ENCODE assay signal across 15 cellular contexts in genomic region chr9:83060557-83060956, GRCh38. TPM values are rescaled to one million over a fixed set of nuclear protein-coding genes. Genes with fewer than 3 reads are reported as not detected.
DNase-seq lines count a peak whose midpoint lies in the region; ATAC-seq and TF ChIP-seq lines count a peak whose summit lies in the region.
"Had no signal": no experiment of that assay in that cellular context is flagged by ENCODE, and none has a peak within 500 bp of the region (broad histone marks: within the 10 kb centered on the region; RNA-seq: fewer than 3 reads in every experiment).

No MANE protein-coding gene starts in this region.

- H3K79me2 ChIP-seq in PC-3 (ENCODE audit: low read length) (peaks cover 47% of the 10 kb centered on the region), mesendoderm (ENCODE audit: control insufficient read depth, insufficient read depth, low read length) (no peaks in the 10 kb centered on the region)

- H2BK15ac ChIP-seq in mesendoderm (replicated peaks; ENCODE audit: low read depth), result no peak overlapping the region

- no peak for TF ChIP-seq CTCF in PC-3 (conservative IDR thresholded peaks at IDR 0.05; ENCODE audit: low read depth, low read length)
- no peak for TF ChIP-seq CTCF in CD4-positive, alpha-beta T cell (IDR thresholded peaks at IDR 0.05)
- TF ChIP-seq CTCF in CD8-positive, alpha-beta T cell (IDR thresholded peaks at IDR 0.05), result no peak

- no peak overlapping the region for H3K27ac Mint-ChIP-seq in CD4-positive, alpha-beta T cell
- no peak overlapping the region for H3K27ac Mint-ChIP-seq in CD8-positive, alpha-beta T cell
- H3K27ac Mint-ChIP-seq: stimulated activated naive B cell treated with anti-CD40 and anti-IgM and Interleukin-4, amounts not matched to agents 10 μg/mL and 1 μg/mL and 100 μg/mL, for 72 hours had no signal

- H3K27me3 ChIP-seq in PC-3 (ENCODE audit: low read length) (no peaks in the 10 kb centered on the region), mesendoderm (ENCODE audit: insufficient read depth, low read length, poor library complexity) (peaks cover 2% of the 10 kb centered on the region)
- H3K27me3 ChIP-seq in CD4-positive, alpha-beta T cell (ENCODE audit: control insufficient read depth, insufficient read depth, low read length), result peaks cover 28% of the 10 kb centered on the region
- H3K27me3 ChIP-seq in CD8-positive, alpha-beta T cell (ENCODE audit: insufficient read depth, low read length), result no peaks in the 10 kb centered on the region

- H3F3A ChIP-seq in PC-3 (ENCODE audit: low read length, unreplicated experiment), result no peaks in the 10 kb centered on the region

- no peak overlapping the region for H2AFZ ChIP-seq in PC-3 (ENCODE audit: low read length)

- POLR2A ChIA-PET in PC-3 (lab: Charles Lee; ENCODE audit: unreplicated experiment), result no interaction called here
- POLR2A ChIA-PET in CD4-positive, alpha-beta T cell (lab: Charles Lee), result no interaction called here
- POLR2A ChIA-PET in CD8-positive, alpha-beta T cell (lab: Charles Lee), result no interaction called here

- H3K4me3 Mint-ChIP-seq in CD4-positive, alpha-beta T cell, result no peak overlapping the region
- H3K4me3 Mint-ChIP-seq in CD8-positive, alpha-beta T cell, result no peak overlapping the region
- H3K4me3 Mint-ChIP-seq: stimulated activated naive B cell treated with anti-CD40 and anti-IgM and Interleukin-4, amounts not matched to agents 10 μg/mL and 1 μg/mL and 100 μg/mL, for 72 hours had no signal

- H3K79me1 ChIP-seq in mesendoderm (ENCODE audit: low read length), result no peaks in the 10 kb centered on the region

- H3K9ac ChIP-seq in PC-3 (ENCODE audit: low read length) (no peak overlapping the region), mesendoderm (ENCODE audit: low read length) (no peak overlapping the region)

- peaks cover 6% of the 10 kb centered on the region for H3K9me3 Mint-ChIP-seq in CD4-positive, alpha-beta T cell
- peaks cover 3% of the 10 kb centered on the region for H3K9me3 Mint-ChIP-seq in CD8-positive, alpha-beta T cell
- H3K9me3 Mint-ChIP-seq: stimulated activated naive B cell treated with anti-CD40 and anti-IgM and Interleukin-4, amounts not matched to agents 10 μg/mL and 1 μg/mL and 100 μg/mL, for 72 hours had no signal

- WGBS in mesendoderm (ENCODE audit: extremely low coverage, insufficient coverage, low lambda C conversion rate), result no CpG with 5 or more reads among the region's 3 CpGs

- no peak overlapping the region for H3K56ac ChIP-seq in mesendoderm (ENCODE audit: low read length)

- H4K8ac ChIP-seq in mesendoderm (ENCODE audit: low read depth, low read length), result no peak overlapping the region

- peaks cover 41% of the 10 kb centered on the region for H3K4me1 ChIP-seq in PC-3 (ENCODE audit: insufficient read depth, low read length)
- no peaks in the 10 kb centered on the region for H3K4me1 ChIP-seq in mesendoderm (ENCODE audit: control insufficient read depth, low read depth, low read length)
- H3K4me1 ChIP-seq in CD8-positive, alpha-beta T cell (ENCODE audit: insufficient read depth, low read length), result no peaks in the 10 kb centered on the region

- no peak overlapping the region for H4K5ac ChIP-seq in mesendoderm (ENCODE audit: low read length)

- peak overlapping the region; percentile 86 for H3K4me2 ChIP-seq in PC-3 (ENCODE audit: low read length)
- H3K4me2 ChIP-seq in mesendoderm (ENCODE audit: low read length), result no peak overlapping the region

- H3K4me1 Mint-ChIP-seq in CD4-positive, alpha-beta T cell (ENCODE audit: low read depth), result no peaks in the 10 kb centered on the region
- no peaks in the 10 kb centered on the region for H3K4me1 Mint-ChIP-seq in CD8-positive, alpha-beta T cell (ENCODE audit: low read depth)

- H3K18ac ChIP-seq in mesendoderm (ENCODE audit: low read length), result no peak overlapping the region

- intact Hi-C loops in PC-3 (cut with micrococcal nuclease), result loop anchor here (10.0 kb wide), 1 partner anchor 66 kb away; no protein-coding TSS in a partner anchor
- intact Hi-C loops in CD4-positive, alpha-beta T cell (cut with DNase I, micrococcal nuclease), result no loop called here
- intact Hi-C loops in CD8-positive, alpha-beta T cell (cut with DNase I, micrococcal nuclease), result no loop called here

- H3K27me3 Mint-ChIP-seq in CD4-positive, alpha-beta T cell, result peaks cover 60% of the 10 kb centered on the region
- H3K27me3 Mint-ChIP-seq in CD8-positive, alpha-beta T cell (ENCODE audit: low read depth), result peaks cover 36% of the 10 kb centered on the region

- H3K9me3 ChIP-seq in PC-3 (ENCODE audit: low read length), result no peaks in the 10 kb centered on the region
- no peaks in the 10 kb centered on the region for H3K9me3 ChIP-seq in CD4-positive, alpha-beta T cell (ENCODE audit: control insufficient read depth, low read length)
- H3K9me3 ChIP-seq in CD8-positive, alpha-beta T cell (ENCODE audit: low read length), result no peaks in the 10 kb centered on the region
- H3K9me3 ChIP-seq: esophagus squamous epithelium had no signal

- DNase-seq in DMS 273 (lab: John Stamatoyannopoulos, UW; ENCODE audit: unreplicated experiment) (peak; percentile 61), NCI-H2029 (lab: John Stamatoyannopoulos, UW) (peak; percentile 98), PC-3 (peak; percentile 32), mesendoderm (peak; percentile 40), activated gamma-delta T cell (lab: John Stamatoyannopoulos, UW) (no peak)
- DNase-seq in CD4-positive, alpha-beta T cell, result no peak
- no peak for DNase-seq in CD8-positive, alpha-beta T cell
- DNase-seq: activated naive CD4-positive, alpha-beta T cell treated with anti-CD3 and anti-CD28 coated beads, Interleukin-2, amount 50 U/mL, for 16 hours; esophagus squamous epithelium; mesenchymal stem cell; NCI-H1930; stimulated activated CD4-positive, alpha-beta T cell treated with anti-CD3 and anti-CD28 coated beads, Interleukin-2, amount 100 ng/mL, for 48 hours; stimulated activated naive B cell treated with anti-CD40 and anti-IgM and Interleukin-4, amounts not matched to agents 10 μg/mL and 1 μg/mL and 100 μg/mL, for 72 hours had no signal

- H2BK5ac ChIP-seq in mesendoderm (ENCODE audit: low read length), result no peak overlapping the region

- no peaks in the 10 kb centered on the region for H3K9me2 ChIP-seq in PC-3 (replicated peaks; ENCODE audit: low read length)

- H3K27ac ChIP-seq in PC-3 (ENCODE audit: low read length) (peak overlapping the region; percentile 60), mesendoderm (ENCODE audit: low read depth, low read length) (no peak overlapping the region)
- H3K27ac ChIP-seq in CD4-positive, alpha-beta T cell (ENCODE audit: low read depth, low read length), result no peak overlapping the region
- H3K27ac ChIP-seq in CD8-positive, alpha-beta T cell (ENCODE audit: low read depth, low read length), result no peak overlapping the region
- H3K27ac ChIP-seq: cardiac muscle cell had no signal

- no TSS peak for BruUV-seq in PC-3 (replicated peaks; lab: Mats Ljungman, UMichigan)

- no peak overlapping the region for H3K4ac ChIP-seq in mesendoderm (ENCODE audit: low read depth, low read length)

- no peak overlapping the region for H3K23ac ChIP-seq in mesendoderm (ENCODE audit: low read length)

- CTCF ChIA-PET in PC-3 (lab: Charles Lee), result no interaction called here
- CTCF ChIA-PET in CD4-positive, alpha-beta T cell (lab: Charles Lee), result no interaction called here
- CTCF ChIA-PET in CD8-positive, alpha-beta T cell (lab: Charles Lee), result no interaction called here

- H2AK5ac ChIP-seq in mesendoderm (ENCODE audit: low read length), result no peak overlapping the region

- H3K36me3 ChIP-seq in PC-3 (ENCODE audit: low read depth, low read length) (no peaks in the 10 kb centered on the region), mesendoderm (ENCODE audit: control insufficient read depth, insufficient read depth, low read length) (no peaks in the 10 kb centered on the region)
- H3K36me3 ChIP-seq in CD8-positive, alpha-beta T cell (ENCODE audit: insufficient read depth, low read length), result no peaks in the 10 kb centered on the region
- H3K36me3 ChIP-seq: cardiac muscle cell, esophagus squamous epithelium had no signal

- H2BK120ac ChIP-seq in mesendoderm (ENCODE audit: low read depth, low read length), result no peak overlapping the region

- ATAC-seq in PC-3, result no peak
- ATAC-seq in CD4-positive, alpha-beta T cell (ENCODE audit: poor library complexity), result no peak
- no peak for ATAC-seq in GM19397 (IDR thresholded peaks at IDR 0.05; ENCODE audit: unreplicated experiment)
- no peak for ATAC-seq in CD8-positive, alpha-beta T cell
- ATAC-seq: stimulated activated naive B cell treated with anti-CD40 and anti-IgM and Interleukin-4, amounts not matched to agents 10 μg/mL and 1 μg/mL and 100 μg/mL, for 72 hours had no signal

- no peaks in the 10 kb centered on the region for H4K20me1 ChIP-seq in PC-3 (ENCODE audit: low read length)

- H3K4me3 ChIP-seq in PC-3 (ENCODE audit: low read length), result peak overlapping the region; percentile 72
- no peak overlapping the region for H3K4me3 ChIP-seq in mesendoderm (ENCODE audit: low read length)
- no peak overlapping the region for H3K4me3 ChIP-seq in CD8-positive, alpha-beta T cell (ENCODE audit: low read depth, low read length)
- H3K4me3 ChIP-seq: cardiac muscle cell had no signal

- no peaks in the 10 kb centered on the region for H3K36me3 Mint-ChIP-seq in CD4-positive, alpha-beta T cell (ENCODE audit: low read depth)
- H3K36me3 Mint-ChIP-seq in CD8-positive, alpha-beta T cell, result no peaks in the 10 kb centered on the region

RNA-seq across cellular contexts. Expression of gene RASEF, which starts 2.4 kb away (rescaled TPM):
- total RNA-seq in PC-3 (2014; rRNA removed), result 12.3 and 14.7 TPM in 2 replicates
- polyA plus RNA-seq in mesendoderm (2013, experiment 1 of 2), result 2.2 TPM
- 2.4 TPM for polyA plus RNA-seq in mesendoderm (2013, experiment 2 of 2)
- not detected for total RNA-seq in CD4-positive, alpha-beta T cell
- not detected for total RNA-seq in CD8-positive, alpha-beta T cell

Comparison
In these comparisons a context has a peak if more than half of its experiments do, and no peak if none do; other contexts are left out.
1. DNase-seq: peak in DMS 273 (single experiment), NCI-H2029 (single experiment), PC-3 (single experiment) and mesendoderm (single experiment); none in activated gamma-delta T cell (single experiment), CD4-positive, alpha-beta T cell (0 of 10) and CD8-positive, alpha-beta T cell (0 of 7).
2. RNA of gene RASEF, which starts 2.4 kb away (total RNA-seq): 12.3 to 14.7 TPM in PC-3; not detected in CD8-positive, alpha-beta T cell and not detected in CD4-positive, alpha-beta T cell; every median in the first group is over 10 times any median in the second.